In the genomic region with DNA sequence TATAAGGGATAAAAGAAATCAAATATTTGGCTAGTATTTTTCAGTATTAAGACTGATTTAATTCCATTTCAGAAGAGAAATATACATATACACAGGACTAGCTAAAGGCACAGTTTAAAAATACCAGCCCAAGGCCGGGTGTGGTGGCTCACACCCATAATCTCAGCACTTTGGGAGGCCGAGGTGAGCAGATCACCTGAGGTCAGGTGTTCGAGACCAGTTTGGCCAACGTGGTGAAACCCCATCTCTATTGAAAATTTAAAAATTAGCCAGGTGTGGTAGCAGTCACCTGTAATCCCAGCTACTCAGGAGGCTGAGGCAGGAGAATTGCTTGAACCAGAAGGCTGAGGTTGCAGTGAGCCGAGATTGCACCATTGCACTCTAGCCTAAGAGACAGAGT, we compare ENCODE assay signal across 8 cellular contexts.
DNase-seq lines count a peak whose midpoint lies in the region; ATAC-seq and TF ChIP-seq lines count a peak whose summit lies in the region.
"Not testable (repeated sequence)": the region's sequence is repeated elsewhere in the genome, so short reads cannot be mapped to it uniquely, and the experiment has no call there.

No MANE protein-coding gene starts in this region.

- H3K27ac Mint-ChIP-seq in CD4-positive, alpha-beta memory T cell, result peak overlapping the region in 6 of 7 donors; percentile 54 to 80 (median 60)
- peak overlapping the region; percentile 88 for H3K27ac Mint-ChIP-seq in T-helper 1 cell treated with Interleukin-12 subunit alpha and Interleukin-12 subunit beta and Interleukin-4 antibody, amounts not matched to agents 30 μg/mL and 1 μg/mL, for 36 hours
- peak overlapping the region; percentile 98 for H3K27ac Mint-ChIP-seq in activated naive CD8-positive, alpha-beta T cell

- not testable (repeated sequence) for TF ChIP-seq CTCF in foreskin keratinocyte (conservative IDR thresholded peaks at IDR 0.05); spleen (IDR thresholded peaks at IDR 0.05 in 8 of 11, conservative IDR thresholded peaks at IDR 0.05 in 3 of 11)

- POLR2A ChIA-PET in CD4-positive, alpha-beta memory T cell (lab: Charles Lee; ENCODE audit: partially characterized antibody), result interaction anchor here (1.0 to 8.1 kb wide), 5 partner anchors 47 to 118 kb away, joined by 3 to 101 read pairs (median 4); partner anchors contain the start of gene GFI1

- H3K4me1 ChIP-seq in CD4-positive, alpha-beta memory T cell (ENCODE audit: insufficient read depth, low read length), result peaks cover 44% of the 10 kb centered on the region
- H3K4me1 ChIP-seq in foreskin keratinocyte (peaks cover 23% of the 10 kb centered on the region), spleen (peaks cover 0 to 52% (median 11%) of the 10 kb centered on the region in 6 donors)

- H3K27ac ChIP-seq in CD4-positive, alpha-beta memory T cell (ENCODE audit: low read depth, low read length); foreskin keratinocyte: not testable (repeated sequence)
- H3K27ac ChIP-seq in spleen, result peak overlapping the region in 7 of 8 donors; percentile 1 to 74 (median 67)

- H3K27me3 Mint-ChIP-seq in CD4-positive, alpha-beta memory T cell; T-helper 1 cell treated with Interleukin-12 subunit alpha and Interleukin-12 subunit beta and Interleukin-4 antibody, amounts not matched to agents 30 μg/mL and 1 μg/mL, for 36 hours (ENCODE audit: low read depth); activated naive CD8-positive, alpha-beta T cell: not testable (repeated sequence)

- H3K9me3 ChIP-seq in CD4-positive, alpha-beta memory T cell (ENCODE audit: control insufficient read depth in 1 of 2, low read length in 2 of 2); spleen: not testable (repeated sequence)

- DNase-seq in CD4-positive, alpha-beta memory T cell, result peak in 1 of 5 donors; percentile 31
- peak; percentile 11 for DNase-seq in activated T-cell treated with anti-CD3 and anti-CD28 coated beads for 48 hours (ENCODE audit: low read depth)
- not testable (repeated sequence) for DNase-seq in foreskin keratinocyte, spleen

- H3K9me3 Mint-ChIP-seq in CD4-positive, alpha-beta memory T cell; T-helper 1 cell treated with Interleukin-12 subunit alpha and Interleukin-12 subunit beta and Interleukin-4 antibody, amounts not matched to agents 30 μg/mL and 1 μg/mL, for 36 hours; activated naive CD8-positive, alpha-beta T cell (ENCODE audit: low read depth): not testable (repeated sequence)

- H3K27me3 ChIP-seq in CD4-positive, alpha-beta memory T cell (ENCODE audit: insufficient read depth, low read length); foreskin keratinocyte; spleen (replicated peaks in 1 of 7): not testable (repeated sequence)

- 58 to 79% (median 68%) methylated on average over 5 of the region's 5 CpGs for WGBS in spleen, 5 donors

- intact Hi-C loops in CD4-positive, alpha-beta memory T cell (cut with micrococcal nuclease), result loop anchor here (1.0 to 10.0 kb wide), 3 partner anchors 48 to 380 kb away; partner anchors contain the start of gene DIPK1A
- intact Hi-C loops in spleen (cut with DNase I; ENCODE audit: low total_unique reads), result not testable (repeated sequence)

- H3K36me3 ChIP-seq in CD4-positive, alpha-beta memory T cell (ENCODE audit: insufficient read depth, low read length); spleen: not testable (repeated sequence)

- H3K4me1 Mint-ChIP-seq in CD4-positive, alpha-beta memory T cell, result peaks cover 24 to 53% (median 40%) of the 10 kb centered on the region in 4 donors
- peaks cover 51% of the 10 kb centered on the region for H3K4me1 Mint-ChIP-seq in T-helper 1 cell treated with Interleukin-12 subunit alpha and Interleukin-12 subunit beta and Interleukin-4 antibody, amounts not matched to agents 30 μg/mL and 1 μg/mL, for 36 hours (ENCODE audit: low read depth)
- H3K4me1 Mint-ChIP-seq in activated naive CD8-positive, alpha-beta T cell (ENCODE audit: low read depth), result peaks cover 75% of the 10 kb centered on the region

- not testable (repeated sequence) for H3K36me3 Mint-ChIP-seq in CD4-positive, alpha-beta memory T cell; activated naive CD8-positive, alpha-beta T cell
- peaks cover 12% of the 10 kb centered on the region for H3K36me3 Mint-ChIP-seq in T-helper 1 cell treated with Interleukin-12 subunit alpha and Interleukin-12 subunit beta and Interleukin-4 antibody, amounts not matched to agents 30 μg/mL and 1 μg/mL, for 36 hours (ENCODE audit: low read depth)

- TF ChIP-seq POLR2A in spleen (IDR thresholded peaks at IDR 0.05), result not testable (repeated sequence)

- H3K4me3 Mint-ChIP-seq in CD4-positive, alpha-beta memory T cell, result peak overlapping the region in 4 of 8 donors; percentile 41 to 67 (median 60)
- H3K4me3 Mint-ChIP-seq in T-helper 1 cell treated with Interleukin-12 subunit alpha and Interleukin-12 subunit beta and Interleukin-4 antibody, amounts not matched to agents 30 μg/mL and 1 μg/mL, for 36 hours, result not testable (repeated sequence)
- H3K4me3 Mint-ChIP-seq in activated naive CD8-positive, alpha-beta T cell, result peak overlapping the region; percentile 82

- CTCF ChIA-PET in CD4-positive, alpha-beta memory T cell (lab: Charles Lee; ENCODE audit: partially characterized antibody), result interaction anchor here (0.9 to 1.5 kb wide), 5 partner anchors 12 to 267 kb away, joined by 3 to 7 read pairs (median 4); partner anchors contain the start of gene GFI1

- ATAC-seq in GM21390 (IDR thresholded peaks at IDR 0.05; ENCODE audit: unreplicated experiment), result peak; percentile 7
- peak; percentile 13 for ATAC-seq in HG03354 (IDR thresholded peaks at IDR 0.05; ENCODE audit: poor library complexity, severe bottlenecking, unreplicated experiment)
- ATAC-seq in foreskin keratinocyte, result peak; percentile 17

- not testable (repeated sequence) for H3K4me3 ChIP-seq in CD4-positive, alpha-beta memory T cell (ENCODE audit: low read length in 2 of 2); spleen
